ENCODE assay signal across 17 cellular contexts in genomic region chr3:52038227-52038626, GRCh38. TPM values are rescaled to one million over a fixed set of nuclear protein-coding genes. Genes with fewer than 3 reads are reported as not detected.
DNase-seq lines count a peak whose midpoint lies in the region; ATAC-seq lines count a peak whose summit lies in the region.
"Had no signal": no experiment of that assay in that cellular context is flagged by ENCODE, and none has a peak within 500 bp of the region (broad histone marks: within the 10 kb centered on the region; RNA-seq: fewer than 3 reads in every experiment).

No MANE protein-coding gene starts in this region.

- DNase-seq in M059J (ENCODE audit: low read depth) (peak; percentile 73), epithelial cell of prostate (ENCODE audit: low read depth, low spot score) (no peak), renal cortical epithelial cell (ENCODE audit: low read depth) (peak; percentile 47), DMS 273 treated with DMSO at 0.1 percent for 48 hours (lab: John Stamatoyannopoulos, UW) (no peak), left ventricle myocardium superior (no peak), Right ventricle myocardium inferior (ENCODE audit: missing footprints) (no peak)
- DNase-seq: AML-193; CD4-positive, CD25-positive, alpha-beta regulatory T cell; DMS79; GOT3; NCI-H1092 treated with DMSO at 0.1 percent for 48 hours; NCI-H1694 treated with DMSO at 0.1 percent for 48 hours; NCI-H446 had no signal

- peak overlapping the region; percentile 96 for H3K27ac ChIP-seq in angular gyrus (ENCODE audit: low read depth, low read length)
- H3K27ac ChIP-seq in epithelial cell of prostate: peak overlapping the region; percentile 60

- ATAC-seq in left ventricle myocardium superior (no peak), Right ventricle myocardium inferior (no peak), GM19035 (IDR thresholded peaks at IDR 0.05; ENCODE audit: unreplicated experiment) (no peak)
- ATAC-seq: GM12878, Panc1 had no signal

- intact Hi-C loops in left ventricle myocardium superior (cut with micrococcal nuclease): no loop called here
- intact Hi-C loops in Right ventricle myocardium inferior (cut with DNase I): no loop called here

RNA-seq across cellular contexts. Expression of gene DUSP7, which starts 18.1 kb away (rescaled TPM):
- total RNA-seq in M059J (2014; rRNA removed; shearing (Covaris generic)): 9.6 and 14.0 TPM in 2 replicates
- 6.2 and 8.2 TPM in 2 replicates for total RNA-seq in renal cortical epithelial cell
- 25.2 TPM for total RNA-seq in left ventricle myocardium superior
- total RNA-seq in Right ventricle myocardium inferior: 25.0 TPM

RNA-seq across cellular contexts. Expression of gene RPL29, which starts 42.5 kb away (rescaled TPM):
- total RNA-seq in M059J (2014; rRNA removed; shearing (Covaris generic)): 590 and 1,001 TPM in 2 replicates
- total RNA-seq in renal cortical epithelial cell: 846 and 1,109 TPM in 2 replicates
- 663 TPM for total RNA-seq in left ventricle myocardium superior
- total RNA-seq in Right ventricle myocardium inferior: 677 TPM

RNA-seq across cellular contexts. Expression of gene ACY1, which starts 54.9 kb away (rescaled TPM):
- 26.4 and 29.4 TPM in 2 replicates for total RNA-seq in M059J (2014; rRNA removed; shearing (Covaris generic))
- 53.1 and 140 TPM in 2 replicates for total RNA-seq in renal cortical epithelial cell
- 18.5 TPM for total RNA-seq in left ventricle myocardium superior
- 32.3 TPM for total RNA-seq in Right ventricle myocardium inferior

Comparison
In these comparisons a context has a peak if more than half of its experiments do, and no peak if none do; other contexts are left out.
1. DNase-seq: peak in M059J (single experiment) and renal cortical epithelial cell (single experiment); none in epithelial cell of prostate (single experiment), DMS 273 treated with DMSO at 0.1 percent for 48 hours (single experiment), left ventricle myocardium superior (single experiment) and Right ventricle myocardium inferior (single experiment).